In the genomic region with DNA sequence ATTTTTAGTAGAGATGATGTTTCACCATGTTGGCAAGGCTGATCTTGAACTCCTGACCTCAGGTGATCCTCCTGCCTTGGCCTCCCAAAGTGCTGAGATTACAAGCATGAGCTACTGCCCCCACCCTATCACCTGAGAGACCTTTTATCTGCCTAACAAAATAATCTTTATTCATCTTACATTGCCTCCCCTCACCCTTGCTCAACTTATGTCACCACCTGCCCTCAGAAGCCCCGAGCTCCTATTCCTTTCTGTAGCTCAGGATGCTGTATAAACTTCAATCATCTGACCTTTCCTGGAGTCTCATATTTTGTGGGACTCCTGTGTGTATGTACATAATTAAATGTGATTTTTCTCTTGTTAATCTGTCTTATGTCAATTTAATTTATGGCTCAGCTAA, we compare ENCODE assay signal across 22 cellular contexts. TPM values are rescaled to one million over a fixed set of nuclear protein-coding genes. Genes with fewer than 3 reads are reported as not detected.
DNase-seq lines count a peak whose midpoint lies in the region; ATAC-seq, FAIRE-seq and TF ChIP-seq lines count a peak whose summit lies in the region.
"Had no signal": no experiment of that assay in that cellular context is flagged by ENCODE, and none has a peak within 500 bp of the region (broad histone marks: within the 10 kb centered on the region; RNA-seq: fewer than 3 reads in every experiment).

No MANE protein-coding gene starts in this region.

- CTCF ChIA-PET in activated CD8-positive, alpha-beta T cell treated with anti-CD3 and anti-CD28 coated beads, Interleukin-2, amount 10 ng/mL, durations not matched to agents 7 days and 5 days (lab: Charles Lee): interaction anchor here (0.7 to 2.3 kb wide), 5 partner anchors 12 to 79 kb away, joined by 3 to 8 read pairs (median 5); no protein-coding TSS in a partner anchor
- CTCF ChIA-PET in activated CD8-positive, alpha-beta T cell treated with anti-CD3 and anti-CD28 coated beads for 36 hours (lab: Charles Lee): interaction anchor here (0.8 to 2.7 kb wide), 10 partner anchors 10 to 484 kb away, joined by 3 to 18 read pairs (median 3); no protein-coding TSS in a partner anchor
- CTCF ChIA-PET in HEK293T (lab: Yijun Ruan, JAX): interaction anchor here (0.6 to 0.7 kb wide), 4 partner anchors 30 to 407 kb away, joined by 3 to 4 read pairs (median 4); no protein-coding TSS in a partner anchor

- peaks cover 2% of the 10 kb centered on the region for H3K27me3 Mint-ChIP-seq in activated CD8-positive, alpha-beta T cell treated with anti-CD3 and anti-CD28 coated beads, Interleukin-2, amount 10 ng/mL, durations not matched to agents 7 days and 5 days (ENCODE audit: low read depth)
- H3K27me3 Mint-ChIP-seq in activated CD8-positive, alpha-beta T cell treated with anti-CD3 and anti-CD28 coated beads for 36 hours: peaks cover 4% of the 10 kb centered on the region
- peaks cover 1% of the 10 kb centered on the region for H3K27me3 Mint-ChIP-seq in activated T-helper 1 cell treated with anti-CD3 and anti-CD28 coated beads, Interleukin-12 subunit alpha, Interleukin-12 subunit beta, Interleukin-2, Interleukin-4 antibody, amounts not matched to agents 30 ng/mL and 10 ng/mL and 1 ng/mL, durations not matched to agents 14 hours and 24 hours and 36 hours (ENCODE audit: insufficient read depth)
- H3K27me3 Mint-ChIP-seq: CD4-positive, alpha-beta T cell had no signal

- H3K36me3 Mint-ChIP-seq in activated CD8-positive, alpha-beta T cell treated with anti-CD3 and anti-CD28 coated beads, Interleukin-2, amount 10 ng/mL, durations not matched to agents 7 days and 5 days (ENCODE audit: low read depth): no peaks in the 10 kb centered on the region
- no peaks in the 10 kb centered on the region for H3K36me3 Mint-ChIP-seq in activated CD8-positive, alpha-beta T cell treated with anti-CD3 and anti-CD28 coated beads for 36 hours (ENCODE audit: low read depth)
- H3K36me3 Mint-ChIP-seq in activated T-helper 1 cell treated with anti-CD3 and anti-CD28 coated beads, Interleukin-12 subunit alpha, Interleukin-12 subunit beta, Interleukin-2, Interleukin-4 antibody, amounts not matched to agents 30 ng/mL and 10 ng/mL and 1 ng/mL, durations not matched to agents 14 hours and 24 hours and 36 hours (ENCODE audit: low read depth): peaks cover 2% of the 10 kb centered on the region
- H3K36me3 Mint-ChIP-seq: CD14-positive monocyte; CD8-positive, alpha-beta memory T cell had no signal

- no peak for TF ChIP-seq POLR2A in H54 (IDR thresholded peaks at IDR 0.05; ENCODE audit: low read depth, low read length)

- POLR2A ChIA-PET in activated CD8-positive, alpha-beta T cell treated with anti-CD3 and anti-CD28 coated beads, Interleukin-2, amount 10 ng/mL, durations not matched to agents 7 days and 5 days (lab: Charles Lee): no interaction called here
- POLR2A ChIA-PET in activated CD8-positive, alpha-beta T cell treated with anti-CD3 and anti-CD28 coated beads for 36 hours (lab: Charles Lee): interaction anchor here (1.1 to 1.2 kb wide), 2 partner anchors 10 to 13 kb away, joined by 3 to 4 read pairs; no protein-coding TSS in a partner anchor
- POLR2A ChIA-PET in HEK293T (lab: Yijun Ruan, JAX): interaction anchor here (0.6 kb wide), 1 partner anchor 25 kb away, joined by 3 read pairs; no protein-coding TSS in a partner anchor

- no peak for TF ChIP-seq CTCF in activated CD8-positive, alpha-beta T cell treated with anti-CD3 and anti-CD28 coated beads for 36 hours (IDR thresholded peaks at IDR 0.05)

- peak; percentile 13 for DNase-seq in activated CD8-positive, alpha-beta T cell treated with anti-CD3 and anti-CD28 coated beads, Interleukin-2, amount 10 ng/mL, durations not matched to agents 7 days and 5 days
- DNase-seq in activated CD8-positive, alpha-beta T cell treated with anti-CD3 and anti-CD28 coated beads for 36 hours: no peak
- DNase-seq in HEK293T (ENCODE audit: extremely low spot score): no peak
- no peak for DNase-seq in activated T-helper 1 cell treated with anti-CD3 and anti-CD28 coated beads, Interleukin-12 subunit alpha, Interleukin-12 subunit beta, Interleukin-2, Interleukin-4 antibody, amounts not matched to agents 30 ng/mL and 10 ng/mL and 1 ng/mL, durations not matched to agents 14 hours and 24 hours and 36 hours (ENCODE audit: low spot score)
- DNase-seq in H54 (ENCODE audit: insufficient read length, low spot score): no peak
- no peak for DNase-seq in HK-2 (ENCODE audit: unreplicated experiment)
- DNase-seq: 8988T; ACHN; BE2C; CD4-positive, alpha-beta T cell; CD8-positive, alpha-beta memory T cell; DMS53; DMS79 treated with DMSO at 0.1 percent for 48 hours; GF-D8 had no signal

- ATAC-seq in activated CD8-positive, alpha-beta T cell treated with anti-CD3 and anti-CD28 coated beads, Interleukin-2, amount 10 ng/mL, durations not matched to agents 7 days and 5 days: no peak
- no peak for ATAC-seq in activated CD8-positive, alpha-beta T cell treated with anti-CD3 and anti-CD28 coated beads for 36 hours
- ATAC-seq: A549, GM23338 had no signal

- H3K9me3 Mint-ChIP-seq in activated CD8-positive, alpha-beta T cell treated with anti-CD3 and anti-CD28 coated beads, Interleukin-2, amount 10 ng/mL, durations not matched to agents 7 days and 5 days (ENCODE audit: insufficient read depth): no peaks in the 10 kb centered on the region
- H3K9me3 Mint-ChIP-seq in activated CD8-positive, alpha-beta T cell treated with anti-CD3 and anti-CD28 coated beads for 36 hours: no peaks in the 10 kb centered on the region
- peaks cover 3% of the 10 kb centered on the region for H3K9me3 Mint-ChIP-seq in activated T-helper 1 cell treated with anti-CD3 and anti-CD28 coated beads, Interleukin-12 subunit alpha, Interleukin-12 subunit beta, Interleukin-2, Interleukin-4 antibody, amounts not matched to agents 30 ng/mL and 10 ng/mL and 1 ng/mL, durations not matched to agents 14 hours and 24 hours and 36 hours
- H3K9me3 Mint-ChIP-seq: CD14-positive monocyte; CD4-positive, alpha-beta T cell; CD8-positive, alpha-beta memory T cell had no signal

- intact Hi-C loops in activated CD8-positive, alpha-beta T cell treated with anti-CD3 and anti-CD28 coated beads for 36 hours (cut with micrococcal nuclease): no loop called here
- intact Hi-C loops in activated T-helper 1 cell treated with anti-CD3 and anti-CD28 coated beads, Interleukin-12 subunit alpha, Interleukin-12 subunit beta, Interleukin-2, Interleukin-4 antibody, amounts not matched to agents 30 ng/mL and 10 ng/mL and 1 ng/mL, durations not matched to agents 14 hours and 24 hours and 36 hours (cut with micrococcal nuclease): no loop called here

- H3K4me3 Mint-ChIP-seq in activated CD8-positive, alpha-beta T cell treated with anti-CD3 and anti-CD28 coated beads, Interleukin-2, amount 10 ng/mL, durations not matched to agents 7 days and 5 days: no peak overlapping the region
- H3K4me3 Mint-ChIP-seq in activated CD8-positive, alpha-beta T cell treated with anti-CD3 and anti-CD28 coated beads for 36 hours: no peak overlapping the region
- H3K4me3 Mint-ChIP-seq in activated T-helper 1 cell treated with anti-CD3 and anti-CD28 coated beads, Interleukin-12 subunit alpha, Interleukin-12 subunit beta, Interleukin-2, Interleukin-4 antibody, amounts not matched to agents 30 ng/mL and 10 ng/mL and 1 ng/mL, durations not matched to agents 14 hours and 24 hours and 36 hours: no peak overlapping the region
- H3K4me3 Mint-ChIP-seq: CD14-positive monocyte; CD4-positive, alpha-beta T cell; CD8-positive, alpha-beta memory T cell; GM23338 had no signal

- peaks cover 13% of the 10 kb centered on the region for H3K4me1 Mint-ChIP-seq in activated CD8-positive, alpha-beta T cell treated with anti-CD3 and anti-CD28 coated beads, Interleukin-2, amount 10 ng/mL, durations not matched to agents 7 days and 5 days (ENCODE audit: low read depth)
- peaks cover 18% of the 10 kb centered on the region for H3K4me1 Mint-ChIP-seq in activated CD8-positive, alpha-beta T cell treated with anti-CD3 and anti-CD28 coated beads for 36 hours (ENCODE audit: low read depth)
- H3K4me1 Mint-ChIP-seq in activated T-helper 1 cell treated with anti-CD3 and anti-CD28 coated beads, Interleukin-12 subunit alpha, Interleukin-12 subunit beta, Interleukin-2, Interleukin-4 antibody, amounts not matched to agents 30 ng/mL and 10 ng/mL and 1 ng/mL, durations not matched to agents 14 hours and 24 hours and 36 hours (ENCODE audit: low read depth): peaks cover 19% of the 10 kb centered on the region
- H3K4me1 Mint-ChIP-seq: GM23338 had no signal

- no peak for FAIRE-seq in H54 (lab: Jason Lieb, UNC)
- FAIRE-seq: A549, D721Med, GM12891, GM18507 had no signal

- H3K27ac Mint-ChIP-seq in activated CD8-positive, alpha-beta T cell treated with anti-CD3 and anti-CD28 coated beads, Interleukin-2, amount 10 ng/mL, durations not matched to agents 7 days and 5 days: no peak overlapping the region
- H3K27ac Mint-ChIP-seq in activated CD8-positive, alpha-beta T cell treated with anti-CD3 and anti-CD28 coated beads for 36 hours: no peak overlapping the region
- H3K27ac Mint-ChIP-seq in activated T-helper 1 cell treated with anti-CD3 and anti-CD28 coated beads, Interleukin-12 subunit alpha, Interleukin-12 subunit beta, Interleukin-2, Interleukin-4 antibody, amounts not matched to agents 30 ng/mL and 10 ng/mL and 1 ng/mL, durations not matched to agents 14 hours and 24 hours and 36 hours: peak overlapping the region; percentile 7
- H3K27ac Mint-ChIP-seq: CD4-positive, alpha-beta T cell; CD8-positive, alpha-beta memory T cell; GM23338 had no signal

TF ChIP-seq in HEK293T, 16 proteins besides CTCF, POLR2A, EP300 and RAD21:
- TF ChIP-seq PKNOX1 (IDR thresholded peaks at IDR 0.05): 0 out of 2 replicates have a peak, but pooled peaks have one; percentile 42
- no peak for TF ChIP-seq ELF4 (IDR thresholded peaks at IDR 0.05)

RNA-seq across cellular contexts. Expression of gene ENPP6, which starts 29.7 kb away (rescaled TPM):
- under 1 TPM; 0.18 to 0.87 TPM for total RNA-seq in activated CD8-positive, alpha-beta T cell treated with anti-CD3 and anti-CD28 coated beads, Interleukin-2, amount 10 ng/mL, durations not matched to agents 7 days and 5 days
- under 1 TPM; 0.27 to 0.40 TPM for total RNA-seq in activated CD8-positive, alpha-beta T cell treated with anti-CD3 and anti-CD28 coated beads for 36 hours
- total RNA-seq in activated T-helper 1 cell treated with anti-CD3 and anti-CD28 coated beads, Interleukin-12 subunit alpha, Interleukin-12 subunit beta, Interleukin-2, Interleukin-4 antibody, amounts not matched to agents 30 ng/mL and 10 ng/mL and 1 ng/mL, durations not matched to agents 14 hours and 24 hours and 36 hours: 2.5 and 3.4 TPM in 2 replicates
- total RNA-seq: CD4-positive, alpha-beta T cell; G401; GM23338; H4 had no signal
